ENCODE assay signal across 8 cellular contexts in the genomic region with DNA sequence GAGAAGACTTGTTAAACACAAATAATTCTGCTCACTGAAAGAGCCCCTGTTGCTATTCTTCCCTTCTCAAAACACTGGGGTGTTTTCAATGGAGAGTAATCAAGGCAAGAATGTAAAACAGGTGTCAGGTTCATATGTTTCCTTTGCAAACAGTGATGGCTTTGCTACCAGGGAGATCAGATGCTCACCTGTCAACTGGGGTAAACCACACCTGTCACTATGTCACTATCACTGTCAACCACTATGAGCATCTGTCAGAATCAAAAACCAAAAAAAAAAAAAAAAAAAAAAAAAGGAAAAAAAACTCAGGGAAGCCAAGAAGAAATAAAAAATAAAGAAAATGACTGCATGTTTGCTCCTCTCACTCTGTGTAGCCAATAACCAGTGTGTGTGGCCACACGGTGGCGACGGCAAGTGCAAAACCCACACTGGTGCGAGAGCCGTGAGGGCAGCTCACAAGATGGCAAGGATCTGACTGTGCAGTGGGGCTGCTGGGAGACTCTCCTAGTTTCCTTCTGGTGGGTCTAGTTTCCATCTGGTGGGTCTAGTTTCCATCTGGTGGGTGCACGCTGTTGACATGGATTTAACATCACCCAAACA. TPM values are rescaled to one million over a fixed set of nuclear protein-coding genes. Genes with fewer than 3 reads are reported as not detected.
DNase-seq lines count a peak whose midpoint lies in the region; ATAC-seq lines count a peak whose summit lies in the region.

No MANE protein-coding gene starts in this region.

- H3K4me3 Mint-ChIP-seq in activated naive CD4-positive, alpha-beta T cell treated with anti-CD3 and anti-CD28 coated beads for 36 hours = no peak overlapping the region

- H3K4me1 Mint-ChIP-seq in activated naive CD4-positive, alpha-beta T cell treated with anti-CD3 and anti-CD28 coated beads for 36 hours (ENCODE audit: low read depth) = peaks cover 30% of the 10 kb centered on the region

- H3K36me3 Mint-ChIP-seq in activated naive CD4-positive, alpha-beta T cell treated with anti-CD3 and anti-CD28 coated beads for 36 hours (ENCODE audit: low read depth) = peaks cover 63% of the 10 kb centered on the region

- CTCF ChIA-PET in activated naive CD4-positive, alpha-beta T cell treated with anti-CD3 and anti-CD28 coated beads for 36 hours (lab: Charles Lee) = interaction anchor here (0.6 to 1.3 kb wide), 4 partner anchors 14 to 86 kb away, joined by 3 to 4 read pairs (median 4); a partner anchor contains a TSS

- peak; percentile 54 for DNase-seq in NCI-H82 (lab: John Stamatoyannopoulos, UW)
- no peak for DNase-seq in NCI-H82 treated with DMSO at 0.1 percent for 48 hours (lab: John Stamatoyannopoulos, UW; ENCODE audit: unreplicated experiment)
- peak; percentile 90 for DNase-seq in NCI-H146 (lab: John Stamatoyannopoulos, UW)
- peak; percentile 45 for DNase-seq in activated naive CD4-positive, alpha-beta T cell treated with anti-CD3 and anti-CD28 coated beads for 36 hours
- DNase-seq in hippocampal formation (lab: John Stamatoyannopoulos, UW) = peak; percentile 20 to 29
- DNase-seq in superior temporal gyrus (ENCODE audit: extremely low spot score) = peak; percentile 79
- no peak for DNase-seq in T1000 (lab: John Stamatoyannopoulos, UW)

- H3K27ac Mint-ChIP-seq in activated naive CD4-positive, alpha-beta T cell treated with anti-CD3 and anti-CD28 coated beads for 36 hours = no peak overlapping the region

- no peaks in the 10 kb centered on the region for H3K27me3 Mint-ChIP-seq in activated naive CD4-positive, alpha-beta T cell treated with anti-CD3 and anti-CD28 coated beads for 36 hours (ENCODE audit: low read depth)

- H3K9me3 Mint-ChIP-seq in activated naive CD4-positive, alpha-beta T cell treated with anti-CD3 and anti-CD28 coated beads for 36 hours = no peaks in the 10 kb centered on the region

- ATAC-seq in HG02938 (IDR thresholded peaks at IDR 0.05; ENCODE audit: unreplicated experiment) = no peak

- intact Hi-C loops in activated naive CD4-positive, alpha-beta T cell treated with anti-CD3 and anti-CD28 coated beads for 36 hours (cut with micrococcal nuclease) = no loop called here

RNA-seq across cellular contexts. Expression of a gene that starts 22.7 kb away (rescaled TPM):
- total RNA-seq in activated naive CD4-positive, alpha-beta T cell treated with anti-CD3 and anti-CD28 coated beads for 36 hours = 100 to 1,000 TPM; 140 to 144 TPM

Comparison
In these comparisons a context has a peak if more than half of its experiments do, and no peak if none do; other contexts are left out.
1. DNase-seq: peak in NCI-H82 (single experiment), NCI-H146 (single experiment), activated naive CD4-positive, alpha-beta T cell treated with anti-CD3 and anti-CD28 coated beads for 36 hours (single experiment), hippocampal formation (2 of 2) and superior temporal gyrus (single experiment); none in NCI-H82 treated with DMSO at 0.1 percent for 48 hours (single experiment) and T1000 (single experiment).